Comparison of ENCODE assay signal across 30 cellular contexts in the genomic region with DNA sequence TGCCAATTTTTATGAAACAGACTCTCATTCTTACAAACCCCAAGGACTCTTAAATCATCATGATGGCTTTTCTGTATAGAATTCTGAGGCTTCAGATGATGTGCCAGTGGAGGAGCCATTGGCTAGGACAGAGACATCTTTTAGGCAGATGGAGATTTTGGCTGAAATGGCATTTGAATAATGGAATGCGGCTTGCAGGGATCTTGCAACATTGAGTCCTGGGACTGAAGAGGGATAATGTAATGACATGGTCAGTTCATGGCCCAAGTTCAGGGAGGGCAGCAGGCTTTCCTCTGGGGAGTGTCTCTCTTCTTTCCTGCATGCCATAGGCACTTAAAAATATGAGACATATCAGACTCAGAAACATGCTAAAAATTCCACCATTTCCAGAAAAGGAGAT.
DNase-seq lines count a peak whose midpoint lies in the region; ATAC-seq and TF ChIP-seq lines count a peak whose summit lies in the region.
"Had no signal": no experiment of that assay in that cellular context is flagged by ENCODE, and none has a peak within 500 bp of the region (broad histone marks: within the 10 kb centered on the region; RNA-seq: fewer than 3 reads in every experiment).

No MANE protein-coding gene starts in this region.

- ATAC-seq in body of pancreas (peak; percentile 27), left ventricle myocardium superior (peak; percentile 75), upper lobe of right lung (peak; percentile 51), HG02981 (IDR thresholded peaks at IDR 0.05; ENCODE audit: unreplicated experiment) (no peak)
- ATAC-seq: GM12878, SK-N-SH treated with all-trans-retinoic acid at 6 μM for 48 hours had no signal

- H3K36me3 ChIP-seq in body of pancreas (replicated peaks in 1 of 2; ENCODE audit: insufficient read depth in 1 of 2, low read depth in 2 of 2) (no peaks in the 10 kb centered on the region), upper lobe of right lung (no peaks in the 10 kb centered on the region)
- H3K36me3 ChIP-seq: esophagus squamous epithelium, HAP-1 had no signal

- no peak for TF ChIP-seq CTCF in body of pancreas (IDR thresholded peaks at IDR 0.05)
- TF ChIP-seq CTCF in upper lobe of right lung (IDR thresholded peaks at IDR 0.05) = no peak
- no peak for TF ChIP-seq CTCF in GM13976 (IDR thresholded peaks at IDR 0.05; ENCODE audit: borderline replicate concordance, control extremely low read depth, extremely low read depth, insufficient read depth, missing control alignments)

- no peak for TF ChIP-seq POLR2A in body of pancreas (IDR thresholded peaks at IDR 0.05)

- intact Hi-C loops in body of pancreas (cut with DNase I) = no loop called here
- intact Hi-C loops in left ventricle myocardium superior (cut with micrococcal nuclease) = no loop called here
- intact Hi-C loops in upper lobe of right lung (cut with DNase I) = no loop called here

- H3K9me3 ChIP-seq in body of pancreas = no peaks in the 10 kb centered on the region
- no peaks in the 10 kb centered on the region for H3K9me3 ChIP-seq in upper lobe of right lung
- H3K9me3 ChIP-seq: esophagus squamous epithelium, HAP-1 had no signal

- in situ Hi-C loops in GM13976 (cut with MboI; ENCODE audit: low sequenced_read_pairs, unreplicated experiment) = loop anchor here (25.0 kb wide), 1 partner anchor 729 kb away; no protein-coding TSS in a partner anchor

- WGBS in body of pancreas, 2 donors = 86 to 100% methylated on average over 1 of the region's 1 CpG

- H3K27me3 ChIP-seq in body of pancreas (no peaks in the 10 kb centered on the region), upper lobe of right lung (no peaks in the 10 kb centered on the region)

- no peak overlapping the region for H3K4me3 ChIP-seq in body of pancreas
- H3K4me3 ChIP-seq in upper lobe of right lung = no peak overlapping the region
- H3K4me3 ChIP-seq: esophagus squamous epithelium, GM12878, HAP-1 had no signal

- H3K4me1 ChIP-seq in body of pancreas = peaks cover 8% of the 10 kb centered on the region
- no peaks in the 10 kb centered on the region for H3K4me1 ChIP-seq in upper lobe of right lung
- H3K4me1 ChIP-seq: HAP-1 had no signal

- DNase-seq in EL (peak; percentile 22), body of pancreas (peak in 1 of 4 donors; percentile 14), left ventricle myocardium superior (no peak), upper lobe of right lung (no peak), GM13976 (ENCODE audit: low spot score) (no peak), NCI-H82 treated with DMSO at 0.1 percent for 48 hours (lab: John Stamatoyannopoulos, UW; ENCODE audit: unreplicated experiment) (no peak)
- DNase-seq: activated CD4-positive, alpha-beta T cell treated with anti-CD3 and anti-CD28 coated beads for 4 hours; activated naive CD4-positive, alpha-beta T cell treated with Interleukin-2 at 50 U/mL for 16 hours; activated T-cell treated with anti-CD3 and anti-CD28 coated beads, Interleukin-2, amount 50 U/mL, for 48 hours; AML-193; caudate nucleus; CD8-positive, alpha-beta memory T cell; DMS53; endodermal cell; esophagus squamous epithelium; head of caudate nucleus; left cardiac atrium; mesendoderm; NCI-H1092; NCI-H1930; NCI-H69; nucleus accumbens; small intestine; stimulated activated CD4-positive, alpha-beta T cell treated with anti-CD3 and anti-CD28 coated beads, Interleukin-4, amount 100 ng/mL, for 24 hours; stimulated activated naive CD4-positive, alpha-beta T cell had no signal

- H3K27ac ChIP-seq in body of pancreas (no peak overlapping the region), upper lobe of right lung (peak overlapping the region; percentile 38)
- H3K27ac ChIP-seq: HL-60 had no signal
